In the genomic region with DNA sequence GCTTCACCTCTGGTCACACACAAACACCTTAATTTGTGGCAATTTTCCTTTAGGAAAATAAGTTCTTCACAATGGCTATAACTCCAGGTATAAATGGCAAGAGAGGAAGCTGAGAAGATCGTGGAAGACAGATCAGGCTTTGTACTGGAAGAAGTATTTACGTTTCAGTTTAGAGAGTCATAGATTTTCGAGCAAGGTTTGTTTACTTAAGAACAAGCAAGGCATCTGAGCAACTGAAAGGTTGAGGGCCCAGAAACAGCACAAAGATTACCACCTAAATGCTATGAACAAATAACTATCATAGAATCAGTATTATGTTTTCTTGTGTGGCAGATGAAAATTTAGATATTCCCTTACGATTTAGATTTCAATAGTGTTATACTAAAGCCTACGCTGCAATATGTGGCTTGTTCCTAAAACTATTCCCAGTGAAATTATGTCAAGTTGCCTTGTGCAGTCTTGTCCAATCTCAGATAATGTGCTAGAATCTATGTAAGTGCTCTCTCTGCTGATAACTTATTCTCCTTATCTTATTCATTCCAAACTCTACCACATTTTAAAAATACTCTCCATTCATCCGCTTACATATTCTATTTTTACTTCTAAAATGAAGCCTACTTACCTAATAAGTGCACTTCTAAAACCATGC, we compare ENCODE assay signal across 1 cellular context.
TF ChIP-seq lines count a peak whose summit lies in the region.

No MANE protein-coding gene starts in this region.

TF ChIP-seq in GM12878, 131 proteins besides CTCF, POLR2A, EP300 and RAD21 (continued from another document):
- TF ChIP-seq, protein P1, sequence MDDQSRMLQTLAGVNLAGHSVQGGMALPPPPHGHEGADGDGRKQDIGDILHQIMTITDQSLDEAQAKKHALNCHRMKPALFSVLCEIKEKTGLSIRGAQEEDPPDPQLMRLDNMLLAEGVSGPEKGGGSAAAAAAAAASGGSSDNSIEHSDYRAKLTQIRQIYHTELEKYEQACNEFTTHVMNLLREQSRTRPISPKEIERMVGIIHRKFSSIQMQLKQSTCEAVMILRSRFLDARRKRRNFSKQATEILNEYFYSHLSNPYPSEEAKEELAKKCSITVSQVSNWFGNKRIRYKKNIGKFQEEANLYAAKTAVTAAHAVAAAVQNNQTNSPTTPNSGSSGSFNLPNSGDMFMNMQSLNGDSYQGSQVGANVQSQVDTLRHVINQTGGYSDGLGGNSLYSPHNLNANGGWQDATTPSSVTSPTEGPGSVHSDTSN (IDR thresholded peaks at IDR 0.05; ENCODE audit: insufficient replicate concordance, low read depth, low read length), result no peak
- TF ChIP-seq ESRRA (IDR thresholded peaks at IDR 0.05; ENCODE audit: low read length) (no peak), TAF1 (IDR thresholded peaks at IDR 0.05; ENCODE audit: borderline replicate concordance, low read depth, low read length) (no peak), SUPT20H (IDR thresholded peaks at IDR 0.05; ENCODE audit: borderline replicate concordance, control insufficient read depth, low read depth, low read length) (no peak)
